9 cellular contexts compared by ENCODE assay signal in the genomic region with DNA sequence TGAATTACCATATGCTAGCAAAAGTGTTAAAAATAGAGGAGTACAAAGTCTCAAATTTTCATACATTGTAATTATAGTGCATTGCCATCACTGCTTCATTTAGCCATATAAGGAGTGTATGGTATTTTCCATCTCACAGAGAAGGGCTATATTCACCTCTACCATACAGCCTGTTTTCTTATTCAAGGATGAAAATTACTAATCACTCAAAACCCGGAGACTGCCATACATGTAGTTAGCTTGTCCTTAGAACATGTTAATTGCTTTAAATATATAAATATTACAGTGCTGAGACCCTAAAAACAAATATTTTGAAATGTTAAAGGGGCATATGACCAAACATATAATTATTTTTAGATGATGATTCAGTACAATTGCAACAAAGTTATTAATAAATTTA. TPM values are rescaled to one million over a fixed set of nuclear protein-coding genes. Genes with fewer than 3 reads are reported as not detected.
DNase-seq lines count a peak whose midpoint lies in the region; ATAC-seq, FAIRE-seq and TF ChIP-seq lines count a peak whose summit lies in the region.
"Had no signal": no experiment of that assay in that cellular context is flagged by ENCODE, and none has a peak within 500 bp of the region (broad histone marks: within the 10 kb centered on the region; RNA-seq: fewer than 3 reads in every experiment).

No MANE protein-coding gene starts in this region.

- intact Hi-C loops in left ventricle myocardium inferior (cut with micrococcal nuclease) (no loop called here), cardiac septum (cut with DNase I) (no loop called here)

- H3K27ac ChIP-seq in left ventricle myocardium inferior (replicated peaks) (peak overlapping the region; percentile 92), muscle layer of duodenum (ENCODE audit: low read length) (peak overlapping the region; percentile 86)

- H3K4me3 ChIP-seq in left ventricle myocardium inferior (peak overlapping the region; percentile 81), bronchial epithelial cell (ENCODE audit: low read depth, low read length) (peak overlapping the region; percentile 81), muscle layer of duodenum (ENCODE audit: low read depth in 1 of 2, low read length in 2 of 2) (peak overlapping the region; percentile 71 to 84)

- H3K36me3 ChIP-seq in left ventricle myocardium inferior (no peaks in the 10 kb centered on the region), bronchial epithelial cell (ENCODE audit: control insufficient read depth, insufficient read depth, low read length) (no peaks in the 10 kb centered on the region), muscle layer of duodenum (ENCODE audit: control insufficient read depth in 1 of 2, insufficient read depth in 2 of 2, low read length in 2 of 2) (no peaks in the 10 kb centered on the region)

- H3K27me3 ChIP-seq in left ventricle myocardium inferior (ENCODE audit: low read depth) (no peaks in the 10 kb centered on the region), bronchial epithelial cell (ENCODE audit: control insufficient read depth, insufficient read depth, low read length) (no peaks in the 10 kb centered on the region), muscle layer of duodenum (ENCODE audit: low read depth, low read length) (no peaks in the 10 kb centered on the region)

- H3K4me1 ChIP-seq in left ventricle myocardium inferior, result peaks cover 67% of the 10 kb centered on the region
- peaks cover 13 to 16% of the 10 kb centered on the region in 2 donors for H3K4me1 ChIP-seq in muscle layer of duodenum (ENCODE audit: control insufficient read depth in 1 of 2, insufficient read depth in 2 of 2, low read length in 2 of 2)

- FAIRE-seq in bronchial epithelial cell (lab: Jason Lieb, UNC) (no peak), GM12891 (lab: Jason Lieb, UNC) (no peak)
- FAIRE-seq: endometrium had no signal

- H3K9me3 ChIP-seq in left ventricle myocardium inferior (replicated peaks), result no peaks in the 10 kb centered on the region
- H3K9me3 ChIP-seq in muscle layer of duodenum (ENCODE audit: control insufficient read depth in 1 of 2, low read length in 2 of 2), result no peaks in the 10 kb centered on the region

- ATAC-seq in HG02840 (IDR thresholded peaks at IDR 0.05; ENCODE audit: low FRiP score, unreplicated experiment), result no peak
- no peak for ATAC-seq in HG02623 (IDR thresholded peaks at IDR 0.05; ENCODE audit: unreplicated experiment)

- no peak for TF ChIP-seq CTCF in left ventricle myocardium inferior (IDR thresholded peaks at IDR 0.05; ENCODE audit: borderline replicate concordance)
- no peak for TF ChIP-seq CTCF in bronchial epithelial cell (IDR thresholded peaks at IDR 0.05; ENCODE audit: insufficient read depth, low read length, severe bottlenecking)

- TF ChIP-seq POLR2A in GM12891 (IDR thresholded peaks at IDR 0.05; ENCODE audit: low read depth, low read length), result no peak

- DNase-seq in left ventricle myocardium inferior (no peak), cardiac septum (ENCODE audit: low spot score) (no peak), bronchial epithelial cell (ENCODE audit: low read depth) (no peak), NCI-H226 (no peak), GM12891 (ENCODE audit: insufficient read length, low spot score) (no peak)

TF ChIP-seq in GM12891, 5 proteins besides CTCF, POLR2A, EP300 and RAD21:
- TF ChIP-seq PAX5 (IDR thresholded peaks at IDR 0.05; ENCODE audit: insufficient read depth, low read length, severe bottlenecking), result no peak

RNA-seq across cellular contexts. Expression of a gene that starts 49.4 kb away (rescaled TPM):
- 13.6 TPM for total RNA-seq in left ventricle myocardium inferior
- 8.3 TPM for total RNA-seq in cardiac septum
- total RNA-seq in bronchial epithelial cell, result 2.4 and 3.3 TPM in 2 replicates
- polyA plus RNA-seq in GM12891 (2012; ENCODE audit: low read depth, missing spikeins), result 0.23 TPM

RNA-seq across cellular contexts. Expression of a gene that starts 49.5 kb away (rescaled TPM):
- total RNA-seq in left ventricle myocardium inferior, result 32.2 TPM
- total RNA-seq in cardiac septum, result 32.1 TPM
- 23.2 and 26.8 TPM in 2 replicates for total RNA-seq in bronchial epithelial cell
- 11.6 TPM for polyA plus RNA-seq in GM12891 (2012; ENCODE audit: low read depth, missing spikeins)
